In the genomic region with DNA sequence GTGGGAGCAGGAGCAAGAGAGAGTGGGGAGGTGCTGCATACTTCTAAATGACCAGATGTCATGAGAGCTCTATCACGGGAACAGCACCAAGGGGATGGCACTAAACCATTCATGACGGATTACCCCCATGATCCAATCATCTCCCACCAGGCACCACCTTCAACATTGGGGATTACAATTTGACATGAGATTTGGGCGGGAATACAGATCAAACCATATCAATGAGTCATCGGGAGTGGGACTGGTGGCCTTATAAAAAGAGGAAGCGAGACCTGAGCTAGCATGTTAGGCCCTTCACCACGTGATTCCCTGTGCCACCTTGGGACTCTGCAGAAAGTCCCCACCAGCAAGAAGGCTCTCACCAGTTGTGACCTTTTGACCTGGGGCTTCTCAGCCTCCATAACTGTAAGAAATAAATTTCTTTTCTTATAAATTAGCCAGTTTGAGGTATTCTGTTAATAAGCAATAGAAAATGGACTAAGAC, we compare ENCODE assay signal across 1 cellular context.
TF ChIP-seq lines count a peak whose summit lies in the region.

No MANE protein-coding gene starts in this region.

TF ChIP-seq in GM12878, 131 proteins besides CTCF, POLR2A, EP300 and RAD21 (continued from another document):
- TF ChIP-seq, protein P1, sequence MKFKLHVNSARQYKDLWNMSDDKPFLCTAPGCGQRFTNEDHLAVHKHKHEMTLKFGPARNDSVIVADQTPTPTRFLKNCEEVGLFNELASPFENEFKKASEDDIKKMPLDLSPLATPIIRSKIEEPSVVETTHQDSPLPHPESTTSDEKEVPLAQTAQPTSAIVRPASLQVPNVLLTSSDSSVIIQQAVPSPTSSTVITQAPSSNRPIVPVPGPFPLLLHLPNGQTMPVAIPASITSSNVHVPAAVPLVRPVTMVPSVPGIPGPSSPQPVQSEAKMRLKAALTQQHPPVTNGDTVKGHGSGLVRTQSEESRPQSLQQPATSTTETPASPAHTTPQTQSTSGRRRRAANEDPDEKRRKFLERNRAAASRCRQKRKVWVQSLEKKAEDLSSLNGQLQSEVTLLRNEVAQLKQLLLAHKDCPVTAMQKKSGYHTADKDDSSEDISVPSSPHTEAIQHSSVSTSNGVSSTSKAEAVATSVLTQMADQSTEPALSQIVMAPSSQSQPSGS (IDR thresholded peaks at IDR 0.05; ENCODE audit: low read length) = peak; percentile 88
- TF ChIP-seq ZNF274 (IDR thresholded peaks at IDR 0.05; ENCODE audit: insufficient read depth, insufficient read length) (no peak), EED (IDR thresholded peaks at IDR 0.05; ENCODE audit: low read depth) (peak; percentile 93), NR2C1 (IDR thresholded peaks at IDR 0.05) (peak; percentile 72; the same call in 1 of the 2 replicates), SMC3 (IDR thresholded peaks at IDR 0.05; ENCODE audit: borderline replicate concordance, low read length) (no peak), EGR1 (IDR thresholded peaks at IDR 0.05; ENCODE audit: borderline replicate concordance in 1 of 2, low read depth in 2 of 2, low read length in 2 of 2) (no peak), ZNF384 (IDR thresholded peaks at IDR 0.05; ENCODE audit: borderline replicate concordance, low read depth, low read length) (no peak), SMAD5 (IDR thresholded peaks at IDR 0.05; ENCODE audit: low read depth) (no peak), HDGF (IDR thresholded peaks at IDR 0.05) (no peak), NFYA (IDR thresholded peaks at IDR 0.05; ENCODE audit: borderline replicate concordance, low read depth, low read length) (no peak), MYB (IDR thresholded peaks at IDR 0.05; ENCODE audit: borderline replicate concordance, low read depth, low read length) (0 out of 2 replicates have a peak, but pooled peaks have one; percentile 55), RUNX3 (IDR thresholded peaks at IDR 0.05; ENCODE audit: low read length) (peak; percentile 80), CREB1 (IDR thresholded peaks at IDR 0.05; ENCODE audit: low read depth) (peak; percentile 52; the same call in 1 of the 2 replicates), MTA3 (IDR thresholded peaks at IDR 0.05; ENCODE audit: borderline replicate concordance, low read length) (peak; percentile 44; the same call in 1 of the 2 replicates), ZBED1 (IDR thresholded peaks at IDR 0.05; ENCODE audit: borderline replicate concordance) (peak; percentile 44; the same call in 1 of the 2 replicates), SRF (IDR thresholded peaks at IDR 0.05; ENCODE audit: low read depth in 2 of 2, low read length in 2 of 2) (no peak), NFIC (IDR thresholded peaks at IDR 0.05; ENCODE audit: low read depth, low read length) (peak; percentile 92), TARDBP (IDR thresholded peaks at IDR 0.05; ENCODE audit: borderline replicate concordance) (no peak), KAT2A (conservative IDR thresholded peaks at IDR 0.05; ENCODE audit: control insufficient read depth, low read depth, low read length) (no peak), RB1 (IDR thresholded peaks at IDR 0.05; ENCODE audit: borderline replicate concordance) (peak; percentile 83; the same call in 1 of the 2 replicates), MEF2A (IDR thresholded peaks at IDR 0.05; ENCODE audit: insufficient read depth, low read depth, low read length) (peak; percentile 61; the same call in 1 of the 2 replicates), SIN3A (IDR thresholded peaks at IDR 0.05; ENCODE audit: low read depth, low read length) (no peak), BMI1 (IDR thresholded peaks at IDR 0.05; ENCODE audit: borderline replicate concordance) (peak; percentile 76; the same call in 1 of the 2 replicates), EZH2 (IDR thresholded peaks at IDR 0.05; ENCODE audit: borderline replicate concordance, control insufficient read depth, low read depth, low read length) (no peak), NBN (IDR thresholded peaks at IDR 0.05) (peak; percentile 87), NR2F1 (conservative IDR thresholded peaks at IDR 0.05) (peak; percentile 99)
- TF ChIP-seq, protein P2, sequence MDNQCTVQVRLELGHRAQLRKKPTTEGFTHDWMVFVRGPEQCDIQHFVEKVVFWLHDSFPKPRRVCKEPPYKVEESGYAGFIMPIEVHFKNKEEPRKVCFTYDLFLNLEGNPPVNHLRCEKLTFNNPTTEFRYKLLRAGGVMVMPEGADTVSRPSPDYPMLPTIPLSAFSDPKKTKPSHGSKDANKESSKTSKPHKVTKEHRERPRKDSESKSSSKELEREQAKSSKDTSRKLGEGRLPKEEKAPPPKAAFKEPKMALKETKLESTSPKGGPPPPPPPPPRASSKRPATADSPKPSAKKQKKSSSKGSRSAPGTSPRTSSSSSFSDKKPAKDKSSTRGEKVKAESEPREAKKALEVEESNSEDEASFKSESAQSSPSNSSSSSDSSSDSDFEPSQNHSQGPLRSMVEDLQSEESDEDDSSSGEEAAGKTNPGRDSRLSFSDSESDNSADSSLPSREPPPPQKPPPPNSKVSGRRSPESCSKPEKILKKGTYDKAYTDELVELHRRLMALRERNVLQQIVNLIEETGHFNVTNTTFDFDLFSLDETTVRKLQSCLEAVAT (IDR thresholded peaks at IDR 0.05) = peak; percentile 45; the same call in 1 of the 2 replicates
- TF ChIP-seq, protein P3, sequence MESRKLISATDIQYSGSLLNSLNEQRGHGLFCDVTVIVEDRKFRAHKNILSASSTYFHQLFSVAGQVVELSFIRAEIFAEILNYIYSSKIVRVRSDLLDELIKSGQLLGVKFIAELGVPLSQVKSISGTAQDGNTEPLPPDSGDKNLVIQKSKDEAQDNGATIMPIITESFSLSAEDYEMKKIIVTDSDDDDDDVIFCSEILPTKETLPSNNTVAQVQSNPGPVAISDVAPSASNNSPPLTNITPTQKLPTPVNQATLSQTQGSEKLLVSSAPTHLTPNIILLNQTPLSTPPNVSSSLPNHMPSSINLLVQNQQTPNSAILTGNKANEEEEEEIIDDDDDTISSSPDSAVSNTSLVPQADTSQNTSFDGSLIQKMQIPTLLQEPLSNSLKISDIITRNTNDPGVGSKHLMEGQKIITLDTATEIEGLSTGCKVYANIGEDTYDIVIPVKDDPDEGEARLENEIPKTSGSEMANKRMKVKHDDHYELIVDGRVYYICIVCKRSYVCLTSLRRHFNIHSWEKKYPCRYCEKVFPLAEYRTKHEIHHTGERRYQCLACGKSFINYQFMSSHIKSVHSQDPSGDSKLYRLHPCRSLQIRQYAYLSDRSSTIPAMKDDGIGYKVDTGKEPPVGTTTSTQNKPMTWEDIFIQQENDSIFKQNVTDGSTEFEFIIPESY (IDR thresholded peaks at IDR 0.05) = no peak
- TF ChIP-seq, protein P4, sequence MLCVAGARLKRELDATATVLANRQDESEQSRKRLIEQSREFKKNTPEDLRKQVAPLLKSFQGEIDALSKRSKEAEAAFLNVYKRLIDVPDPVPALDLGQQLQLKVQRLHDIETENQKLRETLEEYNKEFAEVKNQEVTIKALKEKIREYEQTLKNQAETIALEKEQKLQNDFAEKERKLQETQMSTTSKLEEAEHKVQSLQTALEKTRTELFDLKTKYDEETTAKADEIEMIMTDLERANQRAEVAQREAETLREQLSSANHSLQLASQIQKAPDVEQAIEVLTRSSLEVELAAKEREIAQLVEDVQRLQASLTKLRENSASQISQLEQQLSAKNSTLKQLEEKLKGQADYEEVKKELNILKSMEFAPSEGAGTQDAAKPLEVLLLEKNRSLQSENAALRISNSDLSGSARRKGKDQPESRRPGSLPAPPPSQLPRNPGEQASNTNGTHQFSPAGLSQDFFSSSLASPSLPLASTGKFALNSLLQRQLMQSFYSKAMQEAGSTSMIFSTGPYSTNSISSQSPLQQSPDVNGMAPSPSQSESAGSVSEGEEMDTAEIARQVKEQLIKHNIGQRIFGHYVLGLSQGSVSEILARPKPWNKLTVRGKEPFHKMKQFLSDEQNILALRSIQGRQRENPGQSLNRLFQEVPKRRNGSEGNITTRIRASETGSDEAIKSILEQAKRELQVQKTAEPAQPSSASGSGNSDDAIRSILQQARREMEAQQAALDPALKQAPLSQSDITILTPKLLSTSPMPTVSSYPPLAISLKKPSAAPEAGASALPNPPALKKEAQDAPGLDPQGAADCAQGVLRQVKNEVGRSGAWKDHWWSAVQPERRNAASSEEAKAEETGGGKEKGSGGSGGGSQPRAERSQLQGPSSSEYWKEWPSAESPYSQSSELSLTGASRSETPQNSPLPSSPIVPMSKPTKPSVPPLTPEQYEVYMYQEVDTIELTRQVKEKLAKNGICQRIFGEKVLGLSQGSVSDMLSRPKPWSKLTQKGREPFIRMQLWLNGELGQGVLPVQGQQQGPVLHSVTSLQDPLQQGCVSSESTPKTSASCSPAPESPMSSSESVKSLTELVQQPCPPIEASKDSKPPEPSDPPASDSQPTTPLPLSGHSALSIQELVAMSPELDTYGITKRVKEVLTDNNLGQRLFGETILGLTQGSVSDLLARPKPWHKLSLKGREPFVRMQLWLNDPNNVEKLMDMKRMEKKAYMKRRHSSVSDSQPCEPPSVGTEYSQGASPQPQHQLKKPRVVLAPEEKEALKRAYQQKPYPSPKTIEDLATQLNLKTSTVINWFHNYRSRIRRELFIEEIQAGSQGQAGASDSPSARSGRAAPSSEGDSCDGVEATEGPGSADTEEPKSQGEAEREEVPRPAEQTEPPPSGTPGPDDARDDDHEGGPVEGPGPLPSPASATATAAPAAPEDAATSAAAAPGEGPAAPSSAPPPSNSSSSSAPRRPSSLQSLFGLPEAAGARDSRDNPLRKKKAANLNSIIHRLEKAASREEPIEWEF (IDR thresholded peaks at IDR 0.05; ENCODE audit: insufficient replicate concordance, low read depth, low read length) = no peak
- TF ChIP-seq, protein P5, sequence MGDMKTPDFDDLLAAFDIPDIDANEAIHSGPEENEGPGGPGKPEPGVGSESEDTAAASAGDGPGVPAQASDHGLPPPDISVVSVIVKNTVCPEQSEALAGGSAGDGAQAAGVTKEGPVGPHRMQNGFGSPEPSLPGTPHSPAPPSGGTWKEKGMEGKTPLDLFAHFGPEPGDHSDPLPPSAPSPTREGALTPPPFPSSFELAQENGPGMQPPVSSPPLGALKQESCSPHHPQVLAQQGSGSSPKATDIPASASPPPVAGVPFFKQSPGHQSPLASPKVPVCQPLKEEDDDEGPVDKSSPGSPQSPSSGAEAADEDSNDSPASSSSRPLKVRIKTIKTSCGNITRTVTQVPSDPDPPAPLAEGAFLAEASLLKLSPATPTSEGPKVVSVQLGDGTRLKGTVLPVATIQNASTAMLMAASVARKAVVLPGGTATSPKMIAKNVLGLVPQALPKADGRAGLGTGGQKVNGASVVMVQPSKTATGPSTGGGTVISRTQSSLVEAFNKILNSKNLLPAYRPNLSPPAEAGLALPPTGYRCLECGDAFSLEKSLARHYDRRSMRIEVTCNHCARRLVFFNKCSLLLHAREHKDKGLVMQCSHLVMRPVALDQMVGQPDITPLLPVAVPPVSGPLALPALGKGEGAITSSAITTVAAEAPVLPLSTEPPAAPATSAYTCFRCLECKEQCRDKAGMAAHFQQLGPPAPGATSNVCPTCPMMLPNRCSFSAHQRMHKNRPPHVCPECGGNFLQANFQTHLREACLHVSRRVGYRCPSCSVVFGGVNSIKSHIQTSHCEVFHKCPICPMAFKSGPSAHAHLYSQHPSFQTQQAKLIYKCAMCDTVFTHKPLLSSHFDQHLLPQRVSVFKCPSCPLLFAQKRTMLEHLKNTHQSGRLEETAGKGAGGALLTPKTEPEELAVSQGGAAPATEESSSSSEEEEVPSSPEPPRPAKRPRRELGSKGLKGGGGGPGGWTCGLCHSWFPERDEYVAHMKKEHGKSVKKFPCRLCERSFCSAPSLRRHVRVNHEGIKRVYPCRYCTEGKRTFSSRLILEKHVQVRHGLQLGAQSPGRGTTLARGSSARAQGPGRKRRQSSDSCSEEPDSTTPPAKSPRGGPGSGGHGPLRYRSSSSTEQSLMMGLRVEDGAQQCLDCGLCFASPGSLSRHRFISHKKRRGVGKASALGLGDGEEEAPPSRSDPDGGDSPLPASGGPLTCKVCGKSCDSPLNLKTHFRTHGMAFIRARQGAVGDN (IDR thresholded peaks at IDR 0.05) = peak; percentile 97
- TF ChIP-seq, protein P6, sequence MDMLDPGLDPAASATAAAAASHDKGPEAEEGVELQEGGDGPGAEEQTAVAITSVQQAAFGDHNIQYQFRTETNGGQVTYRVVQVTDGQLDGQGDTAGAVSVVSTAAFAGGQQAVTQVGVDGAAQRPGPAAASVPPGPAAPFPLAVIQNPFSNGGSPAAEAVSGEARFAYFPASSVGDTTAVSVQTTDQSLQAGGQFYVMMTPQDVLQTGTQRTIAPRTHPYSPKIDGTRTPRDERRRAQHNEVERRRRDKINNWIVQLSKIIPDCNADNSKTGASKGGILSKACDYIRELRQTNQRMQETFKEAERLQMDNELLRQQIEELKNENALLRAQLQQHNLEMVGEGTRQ (IDR thresholded peaks at IDR 0.05; ENCODE audit: borderline replicate concordance, low read depth, low read length) = peak; percentile 65
- TF ChIP-seq, protein P7, sequence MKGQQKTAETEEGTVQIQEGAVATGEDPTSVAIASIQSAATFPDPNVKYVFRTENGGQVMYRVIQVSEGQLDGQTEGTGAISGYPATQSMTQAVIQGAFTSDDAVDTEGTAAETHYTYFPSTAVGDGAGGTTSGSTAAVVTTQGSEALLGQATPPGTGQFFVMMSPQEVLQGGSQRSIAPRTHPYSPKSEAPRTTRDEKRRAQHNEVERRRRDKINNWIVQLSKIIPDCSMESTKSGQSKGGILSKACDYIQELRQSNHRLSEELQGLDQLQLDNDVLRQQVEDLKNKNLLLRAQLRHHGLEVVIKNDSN (IDR thresholded peaks at IDR 0.05; ENCODE audit: borderline replicate concordance, extremely low read length, insufficient read depth, low read depth, low read length) = peak; percentile 75
